8 cellular contexts compared by ENCODE assay signal in genomic region chr9:75087824-75088645, GRCh38. TPM values are rescaled to one million over a fixed set of nuclear protein-coding genes. Genes with fewer than 3 reads are reported as not detected.
DNase-seq lines count a peak whose midpoint lies in the region; ATAC-seq and TF ChIP-seq lines count a peak whose summit lies in the region.

Gene NMRK1, minus strand, starts transcription at chr9:75088155. Its CDS starts 5,040 bp downstream, at chr9:75083115.
Gene OSTF1, plus strand, starts transcription at chr9:75088514. Its CDS starts 179 bp downstream, at chr9:75088693.

- TF ChIP-seq POLR2A in GM15510 (IDR thresholded peaks at IDR 0.05; ENCODE audit: borderline replicate concordance, extremely low read depth, insufficient read length) (peak; percentile 80), adrenal gland (IDR thresholded peaks at IDR 0.05) (peak; percentile 96 to 97), heart left ventricle (IDR thresholded peaks at IDR 0.05) (peak; percentile 64 to 90)

- peak within 1 kb of the TSS; percentile 94 for H3K27ac Mint-ChIP-seq in type B pancreatic cell

- H3K27me3 ChIP-seq in adrenal gland (no peaks in the 10 kb centered on the region), heart left ventricle (no peaks in the 10 kb centered on the region)

- peaks cover 0 to 62% of the 10 kb centered on the region in 2 donors for H3K4me1 ChIP-seq in adrenal gland (replicated peaks in 1 of 2)
- peaks cover 0 to 78% (median 43%) of the 10 kb centered on the region in 12 donors for H3K4me1 ChIP-seq in heart left ventricle

- peaks cover 42% of the 10 kb centered on the region for H3K4me1 Mint-ChIP-seq in type B pancreatic cell (ENCODE audit: unreplicated experiment)

- no peaks in the 10 kb centered on the region for H3K27me3 Mint-ChIP-seq in type B pancreatic cell

- peak; percentile 80 for ATAC-seq in HG02884 (IDR thresholded peaks at IDR 0.05; ENCODE audit: unreplicated experiment)
- peak; percentile 91 to 98 (median 94) for ATAC-seq in heart left ventricle

- no peaks in the 10 kb centered on the region for H3K36me3 Mint-ChIP-seq in type B pancreatic cell

- DNase-seq in NCI-H146 treated with DMSO at 0.1 percent for 48 hours (lab: John Stamatoyannopoulos, UW; ENCODE audit: unreplicated experiment) (peak; percentile 78), T-helper 1 cell (peak; percentile 83 to 96 (median 90)), adrenal gland (peak; percentile 95 to 97 (median 96)), heart left ventricle (peak; percentile 97 to 98 (median 97)), posterior cingulate gyrus (peak; percentile 85 to 99 (median 93)), type B pancreatic cell (ENCODE audit: extremely low spot score, unreplicated experiment) (peak; percentile 98)

- H3K27ac ChIP-seq in adrenal gland (peak within 1 kb of the TSS; percentile 89 to 98 (median 96)), heart left ventricle (peak within 1 kb of the TSS; percentile 81 to 99 (median 96))

- H3K9me3 ChIP-seq in adrenal gland (replicated peaks in 1 of 3) (no peaks in the 10 kb centered on the region), heart left ventricle (no peaks in the 10 kb centered on the region)

- intact Hi-C loops in adrenal gland (cut with DNase I) = loop anchor here in 1 of 2 donors (10.0 kb wide), 1 partner anchor 63 kb away; the partner anchor contains the start of gene CARNMT1
- intact Hi-C loops in heart left ventricle (cut with DNase I) = loop anchor here in 7 of 10 donors (5.0 to 10.0 kb wide), 4 partner anchors 61 to 136 kb away; partner anchors contain the start of genes C9orf40 (in 6 of the 7) and CARNMT1 (in 2 of the 7)
- intact Hi-C loops in posterior cingulate gyrus (cut with DNase I) = loop anchor here (1.0 to 10.0 kb wide), 4 partner anchors 60 to 1307 kb away; partner anchors contain the start of genes C9orf40, CARNMT1 and RFK

- TF ChIP-seq CTCF in adrenal gland (IDR thresholded peaks at IDR 0.05) = no peak
- TF ChIP-seq CTCF in heart left ventricle (IDR thresholded peaks at IDR 0.05) = peak in 3 of 12 donors; percentile 2 to 23 (median 13)
- TF ChIP-seq CTCF in type B pancreatic cell (conservative IDR thresholded peaks at IDR 0.05) = peak; percentile 4

- 0 to 1% (median 0%) methylated on average over 10 to 93 of the region's 93 CpGs for WGBS in adrenal gland, 4 donors
- WGBS in heart left ventricle, 4 donors = 0% methylated on average over 22 to 93 of the region's 93 CpGs

- H3K9me3 Mint-ChIP-seq in type B pancreatic cell = no peaks in the 10 kb centered on the region

- H3K36me3 ChIP-seq in adrenal gland (replicated peaks in 1 of 2) (no peaks in the 10 kb centered on the region), heart left ventricle (peaks cover 0 to 1% (median 0%) of the 10 kb centered on the region in 9 donors)

- peak within 1 kb of the TSS; percentile 82 to 91 (median 86) for H3K4me3 ChIP-seq in adrenal gland
- H3K4me3 ChIP-seq in heart left ventricle = peak within 1 kb of the TSS; percentile 78 to 99 (median 95)

- peak within 1 kb of the TSS; percentile 100 for H3K4me3 Mint-ChIP-seq in type B pancreatic cell

RNA-seq across cellular contexts. Expression of gene NMRK1, which starts in this region (rescaled TPM):
- total RNA-seq in adrenal gland (10 to 100 TPM in 6 of 8 donors, 1 to 10 TPM in 2; 4.3 to 27.4 (median 20.2) TPM), heart left ventricle (10 to 100 TPM in 5 of 9 donors, 1 to 10 TPM in 4; 5.5 to 15.1 (median 10.6) TPM), type B pancreatic cell (ENCODE audit: low replicate concordance) (7.5 and 8.2 TPM in 2 replicates)
- polyA plus RNA-seq in adrenal gland (10 to 100 TPM; 22.4 to 93.2 (median 29.8) TPM), heart left ventricle (10 to 100 TPM; 11.8 to 25.0 TPM)

RNA-seq across cellular contexts. Expression of gene OSTF1, which starts in this region (rescaled TPM):
- total RNA-seq in adrenal gland (10 to 100 TPM; 32.5 to 52.2 (median 35.7) TPM), heart left ventricle (10 to 100 TPM; 16.7 to 53.6 (median 23.9) TPM), type B pancreatic cell (ENCODE audit: low replicate concordance) (18.3 and 31.9 TPM in 2 replicates)
- polyA plus RNA-seq in adrenal gland (10 to 100 TPM; 21.0 to 41.4 (median 29.4) TPM), heart left ventricle (10 to 100 TPM; 19.8 to 26.9 TPM)

Comparison
In these comparisons a context has a peak if more than half of its experiments do, and no peak if none do; other contexts are left out.
1. Peak in every context shown above with its lines: DNase-seq, ATAC-seq, H3K4me3 ChIP-seq and H3K27ac ChIP-seq.